ENCODE assay signal across 19 cellular contexts in genomic region chr5:31537856-31538255, GRCh38. TPM values are rescaled to one million over a fixed set of nuclear protein-coding genes. Genes with fewer than 3 reads are reported as not detected.
A peak's percentile ranks its signal among the peaks of the same experiment; 100 is the strongest.
DNase-seq lines count a peak whose midpoint lies in the region; ATAC-seq and TF ChIP-seq lines count a peak whose summit lies in the region.
"Had no signal": no experiment of that assay in that cellular context is flagged by ENCODE, and none has a peak within 500 bp of the region (broad histone marks: within the 10 kb centered on the region; RNA-seq: fewer than 3 reads in every experiment).

No MANE protein-coding gene starts in this region.

- H3K9me2 ChIP-seq in Loucy (replicated peaks; ENCODE audit: low read depth, low read length), result no peaks in the 10 kb centered on the region

- H3K4me3 ChIP-seq in CD4-positive, CD25-positive, alpha-beta regulatory T cell (ENCODE audit: low read depth, low read length), result no peak overlapping the region
- H3K4me3 ChIP-seq in Loucy (ENCODE audit: low read length, poor library complexity, severe bottlenecking), result no peak overlapping the region
- H3K4me3 ChIP-seq in uterus, result no peak overlapping the region
- H3K4me3 ChIP-seq: suprapubic skin had no signal

- H3K79me2 ChIP-seq in Loucy (ENCODE audit: insufficient read depth, low read length), result peaks cover 38% of the 10 kb centered on the region

- no peaks in the 10 kb centered on the region for H3K9me3 ChIP-seq in CD4-positive, CD25-positive, alpha-beta regulatory T cell (ENCODE audit: control insufficient read depth in 2 of 2, low read length in 2 of 2)
- no peaks in the 10 kb centered on the region for H3K9me3 ChIP-seq in Loucy (ENCODE audit: insufficient read depth, low read depth, low read length)
- no peaks in the 10 kb centered on the region for H3K9me3 ChIP-seq in uterus
- H3K9me3 ChIP-seq: suprapubic skin had no signal

- TF ChIP-seq CTCF in Loucy (conservative IDR thresholded peaks at IDR 0.05; ENCODE audit: low read length), result no peak
- no peak for TF ChIP-seq CTCF in mesothelial cell of epicardium (IDR thresholded peaks at IDR 0.05; ENCODE audit: unreplicated experiment)
- TF ChIP-seq CTCF in uterus (IDR thresholded peaks at IDR 0.05), result no peak

- peaks cover 15 to 55% (median 41%) of the 10 kb centered on the region in 4 donors for H3K4me1 Mint-ChIP-seq in CD4-positive, CD25-positive, alpha-beta regulatory T cell
- H3K4me1 Mint-ChIP-seq in mesothelial cell of epicardium, result peaks cover 7% of the 10 kb centered on the region
- H3K4me1 Mint-ChIP-seq in activated T-helper 2 cell treated with anti-CD3 and anti-CD28 coated beads, Interferon-gamma antibody, Interleukin-2, Interleukin-4, amounts not matched to agents 10 μg/mL and 5 μg/mL and 100 μg/mL, durations not matched to agents 14 hours and 24 hours and 36 hours (ENCODE audit: low read depth), result peaks cover 25% of the 10 kb centered on the region

- no peak for TF ChIP-seq POLR2A in uterus (IDR thresholded peaks at IDR 0.05)

- H3K9me3 Mint-ChIP-seq in CD4-positive, CD25-positive, alpha-beta regulatory T cell, result no peaks in the 10 kb centered on the region
- H3K9me3 Mint-ChIP-seq in mesothelial cell of epicardium, result no peaks in the 10 kb centered on the region
- no peaks in the 10 kb centered on the region for H3K9me3 Mint-ChIP-seq in activated T-helper 2 cell treated with anti-CD3 and anti-CD28 coated beads, Interferon-gamma antibody, Interleukin-2, Interleukin-4, amounts not matched to agents 10 μg/mL and 5 μg/mL and 100 μg/mL, durations not matched to agents 14 hours and 24 hours and 36 hours

- peaks cover 72% of the 10 kb centered on the region for H3K36me3 ChIP-seq in CD4-positive, CD25-positive, alpha-beta regulatory T cell (ENCODE audit: control insufficient read depth, insufficient read depth, low read length)
- H3K36me3 ChIP-seq in Loucy (ENCODE audit: insufficient read depth, low read length) (peaks cover 35% of the 10 kb centered on the region), uterus (no peaks in the 10 kb centered on the region)

- H3K4me2 ChIP-seq in Loucy (ENCODE audit: low read depth, low read length, poor library complexity, severe bottlenecking), result peak overlapping the region; percentile 27
- H3K4me2 ChIP-seq: KMS-11 had no signal

- peaks cover 32% of the 10 kb centered on the region for H3K36me3 Mint-ChIP-seq in CD4-positive, CD25-positive, alpha-beta regulatory T cell
- peaks cover 19% of the 10 kb centered on the region for H3K36me3 Mint-ChIP-seq in mesothelial cell of epicardium
- H3K36me3 Mint-ChIP-seq in activated T-helper 2 cell treated with anti-CD3 and anti-CD28 coated beads, Interferon-gamma antibody, Interleukin-2, Interleukin-4, amounts not matched to agents 10 μg/mL and 5 μg/mL and 100 μg/mL, durations not matched to agents 14 hours and 24 hours and 36 hours (ENCODE audit: low read depth), result peaks cover 73% of the 10 kb centered on the region

- no peak overlapping the region for H2AFZ ChIP-seq in Loucy (ENCODE audit: low read length)

- H3F3A ChIP-seq in Loucy (ENCODE audit: low read depth), result no peaks in the 10 kb centered on the region

- no peak overlapping the region for H3K27ac ChIP-seq in CD4-positive, CD25-positive, alpha-beta regulatory T cell (ENCODE audit: insufficient read depth, low read length, poor library complexity, severe bottlenecking)
- H3K27ac ChIP-seq in uterus, result no peak overlapping the region
- H3K27ac ChIP-seq: KMS-11, suprapubic skin had no signal

- H3K27me3 Mint-ChIP-seq in CD4-positive, CD25-positive, alpha-beta regulatory T cell, result no peaks in the 10 kb centered on the region
- H3K27me3 Mint-ChIP-seq in mesothelial cell of epicardium (ENCODE audit: low read depth), result no peaks in the 10 kb centered on the region
- no peaks in the 10 kb centered on the region for H3K27me3 Mint-ChIP-seq in activated T-helper 2 cell treated with anti-CD3 and anti-CD28 coated beads, Interferon-gamma antibody, Interleukin-2, Interleukin-4, amounts not matched to agents 10 μg/mL and 5 μg/mL and 100 μg/mL, durations not matched to agents 14 hours and 24 hours and 36 hours (ENCODE audit: low read depth)

- H3K27me3 ChIP-seq in CD4-positive, CD25-positive, alpha-beta regulatory T cell (ENCODE audit: control insufficient read depth, insufficient read depth, low read length), result no peaks in the 10 kb centered on the region
- no peaks in the 10 kb centered on the region for H3K27me3 ChIP-seq in Loucy (ENCODE audit: insufficient read depth, low read length, poor library complexity, severe bottlenecking)
- no peaks in the 10 kb centered on the region for H3K27me3 ChIP-seq in uterus
- H3K27me3 ChIP-seq: suprapubic skin had no signal

- peaks cover 5% of the 10 kb centered on the region for H4K20me1 ChIP-seq in Loucy (ENCODE audit: insufficient read depth, low read length, poor library complexity, severe bottlenecking)

- no peak for ATAC-seq in CD4-positive, CD25-positive, alpha-beta regulatory T cell (ENCODE audit: low read depth in 2 of 2)
- ATAC-seq: left colon had no signal

- peaks cover 11% of the 10 kb centered on the region for H3K4me1 ChIP-seq in CD4-positive, CD25-positive, alpha-beta regulatory T cell (ENCODE audit: control insufficient read depth, insufficient read depth, low read length, poor library complexity, severe bottlenecking)
- H3K4me1 ChIP-seq in Loucy (ENCODE audit: insufficient read depth, low read length, poor library complexity, severe bottlenecking), result peaks cover 26% of the 10 kb centered on the region
- H3K4me1 ChIP-seq in uterus, result no peaks in the 10 kb centered on the region

- intact Hi-C loops in uterus (cut with DNase I; ENCODE audit: low total_unique reads), result no loop called here
- intact Hi-C loops in activated T-helper 2 cell treated with anti-CD3 and anti-CD28 coated beads, Interferon-gamma antibody, Interleukin-2, Interleukin-4, amounts not matched to agents 10 μg/mL and 5 μg/mL and 100 μg/mL, durations not matched to agents 14 hours and 24 hours and 36 hours (cut with micrococcal nuclease), result no loop called here

- no peak overlapping the region for H3K9ac ChIP-seq in Loucy (ENCODE audit: low read depth, low read length, poor library complexity, severe bottlenecking)
- H3K9ac ChIP-seq: KMS-11 had no signal

- H3K4me3 Mint-ChIP-seq in CD4-positive, CD25-positive, alpha-beta regulatory T cell, result peak overlapping the region in 1 of 4 donors; percentile 27
- no peak overlapping the region for H3K4me3 Mint-ChIP-seq in mesothelial cell of epicardium
- no peak overlapping the region for H3K4me3 Mint-ChIP-seq in activated T-helper 2 cell treated with anti-CD3 and anti-CD28 coated beads, Interferon-gamma antibody, Interleukin-2, Interleukin-4, amounts not matched to agents 10 μg/mL and 5 μg/mL and 100 μg/mL, durations not matched to agents 14 hours and 24 hours and 36 hours (ENCODE audit: low read depth)

- H3K27ac Mint-ChIP-seq in CD4-positive, CD25-positive, alpha-beta regulatory T cell, result peak overlapping the region in 2 of 3 donors; percentile 37 to 59
- H3K27ac Mint-ChIP-seq in mesothelial cell of epicardium, result peak overlapping the region; percentile 44
- no peak overlapping the region for H3K27ac Mint-ChIP-seq in activated T-helper 2 cell treated with anti-CD3 and anti-CD28 coated beads, Interferon-gamma antibody, Interleukin-2, Interleukin-4, amounts not matched to agents 10 μg/mL and 5 μg/mL and 100 μg/mL, durations not matched to agents 14 hours and 24 hours and 36 hours

- no peak for DNase-seq in CD4-positive, CD25-positive, alpha-beta regulatory T cell
- DNase-seq in dermis blood vessel endothelial cell (peak; percentile 34), mesothelial cell of epicardium (ENCODE audit: low spot score in 2 of 2, unreplicated experiment in 2 of 2) (no peak), uterus (no peak), iPS-NIHi11 (ENCODE audit: low spot score) (no peak), hippocampal formation (lab: John Stamatoyannopoulos, UW) (no peak)
- no peak for DNase-seq in activated T-helper 2 cell treated with anti-CD3 and anti-CD28 coated beads, Interferon-gamma antibody, Interleukin-2, Interleukin-4, amounts not matched to agents 10 μg/mL and 5 μg/mL and 100 μg/mL, durations not matched to agents 14 hours and 24 hours and 36 hours (ENCODE audit: low spot score)
- DNase-seq: activated CD4-positive, alpha-beta T cell treated with anti-CD3 and anti-CD28 coated beads for 4 hours; activated CD8-positive, alpha-beta memory T cell treated with anti-CD3 and anti-CD28 coated beads, Interleukin-2, amount 50 U/mL, for 4 hours; activated gamma-delta T cell treated with Interleukin-2 at 50 U/mL for 16 hours; left colon; NCI-H1092; NCI-H2081; NCI-H510A; retina; SW 1271 had no signal

RNA-seq across cellular contexts. Expression of gene C5orf22, which starts 5.8 kb away (rescaled TPM):
- total RNA-seq in CD4-positive, CD25-positive, alpha-beta regulatory T cell, result 15.0 TPM
- polyA plus RNA-seq in CD4-positive, CD25-positive, alpha-beta regulatory T cell, result 10 to 100 TPM; 25.3 to 29.9 (median 27.2) TPM
- 14.6 and 23.0 TPM in 2 replicates for total RNA-seq in dermis blood vessel endothelial cell
- total RNA-seq in mesothelial cell of epicardium, result 21.1 to 22.9 TPM (median 22.7 TPM) in 3 replicates
- 10 to 100 TPM in 3 of 4 donors, 1 to 10 TPM in 1; 5.6 to 31.0 (median 18.3) TPM for total RNA-seq in uterus
- 34.3 and 37.6 TPM in 2 replicates for total RNA-seq in activated T-helper 2 cell treated with anti-CD3 and anti-CD28 coated beads, Interferon-gamma antibody, Interleukin-2, Interleukin-4, amounts not matched to agents 10 μg/mL and 5 μg/mL and 100 μg/mL, durations not matched to agents 14 hours and 24 hours and 36 hours

RNA-seq across cellular contexts. Expression of gene DROSHA, which starts 6.0 kb away (rescaled TPM):
- 57.6 TPM for total RNA-seq in CD4-positive, CD25-positive, alpha-beta regulatory T cell
- 10 to 100 TPM; 14.2 to 23.6 (median 16.3) TPM for polyA plus RNA-seq in CD4-positive, CD25-positive, alpha-beta regulatory T cell
- total RNA-seq in dermis blood vessel endothelial cell, result 54.5 and 85.2 TPM in 2 replicates
- total RNA-seq in mesothelial cell of epicardium, result 86.7 to 102 TPM (median 93.1 TPM) in 3 replicates
- 10 to 100 TPM; 17.2 to 82.1 (median 40.5) TPM for total RNA-seq in uterus
- 98.1 and 101 TPM in 2 replicates for total RNA-seq in activated T-helper 2 cell treated with anti-CD3 and anti-CD28 coated beads, Interferon-gamma antibody, Interleukin-2, Interleukin-4, amounts not matched to agents 10 μg/mL and 5 μg/mL and 100 μg/mL, durations not matched to agents 14 hours and 24 hours and 36 hours
